ENCODE assay signal across 1 cellular context in the genomic region with DNA sequence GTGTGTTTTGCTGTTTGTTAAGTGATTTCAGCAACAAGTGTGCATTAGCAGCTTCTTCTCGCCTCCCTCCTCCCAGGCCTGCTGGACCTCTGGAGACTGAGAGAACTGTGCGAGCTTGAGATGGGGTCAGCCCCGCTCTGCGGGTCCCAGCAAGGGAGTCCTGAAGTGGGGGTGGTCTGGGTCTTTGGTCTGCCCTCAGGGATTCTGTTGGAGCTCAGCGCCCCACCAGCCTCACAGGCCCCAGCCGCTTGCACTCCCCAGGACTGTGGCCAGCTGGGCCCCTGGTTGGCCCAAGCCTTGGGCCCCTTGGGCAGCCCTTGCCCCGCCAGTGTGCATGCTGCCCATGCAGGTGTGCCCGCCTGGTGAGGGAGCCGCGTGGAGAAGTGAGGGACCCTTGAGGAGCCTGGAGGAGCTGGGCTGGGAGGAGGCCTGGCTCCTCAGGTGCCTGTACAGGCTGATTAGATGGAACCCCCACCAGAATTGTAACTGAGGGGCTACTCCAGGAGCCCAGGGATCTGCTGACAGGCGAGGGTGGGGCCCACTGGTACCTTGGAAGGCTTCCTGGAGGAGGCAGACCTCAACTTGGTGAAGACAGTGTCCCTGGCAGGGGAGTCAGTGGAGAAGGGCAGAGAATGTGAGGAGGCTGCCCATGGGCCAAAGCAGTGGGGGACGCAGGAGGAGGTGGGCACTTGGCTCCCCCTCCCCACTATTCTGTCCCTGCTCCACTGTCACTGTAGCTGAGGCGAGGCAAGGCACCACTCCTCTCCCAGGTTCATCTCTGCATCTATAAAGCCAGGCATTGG.
TF ChIP-seq lines count a peak whose summit lies in the region.

No MANE protein-coding gene starts in this region.

TF ChIP-seq in HepG2, 621 proteins besides CTCF, POLR2A, EP300 and RAD21 (continued from another document):
- TF ChIP-seq, protein P1, sequence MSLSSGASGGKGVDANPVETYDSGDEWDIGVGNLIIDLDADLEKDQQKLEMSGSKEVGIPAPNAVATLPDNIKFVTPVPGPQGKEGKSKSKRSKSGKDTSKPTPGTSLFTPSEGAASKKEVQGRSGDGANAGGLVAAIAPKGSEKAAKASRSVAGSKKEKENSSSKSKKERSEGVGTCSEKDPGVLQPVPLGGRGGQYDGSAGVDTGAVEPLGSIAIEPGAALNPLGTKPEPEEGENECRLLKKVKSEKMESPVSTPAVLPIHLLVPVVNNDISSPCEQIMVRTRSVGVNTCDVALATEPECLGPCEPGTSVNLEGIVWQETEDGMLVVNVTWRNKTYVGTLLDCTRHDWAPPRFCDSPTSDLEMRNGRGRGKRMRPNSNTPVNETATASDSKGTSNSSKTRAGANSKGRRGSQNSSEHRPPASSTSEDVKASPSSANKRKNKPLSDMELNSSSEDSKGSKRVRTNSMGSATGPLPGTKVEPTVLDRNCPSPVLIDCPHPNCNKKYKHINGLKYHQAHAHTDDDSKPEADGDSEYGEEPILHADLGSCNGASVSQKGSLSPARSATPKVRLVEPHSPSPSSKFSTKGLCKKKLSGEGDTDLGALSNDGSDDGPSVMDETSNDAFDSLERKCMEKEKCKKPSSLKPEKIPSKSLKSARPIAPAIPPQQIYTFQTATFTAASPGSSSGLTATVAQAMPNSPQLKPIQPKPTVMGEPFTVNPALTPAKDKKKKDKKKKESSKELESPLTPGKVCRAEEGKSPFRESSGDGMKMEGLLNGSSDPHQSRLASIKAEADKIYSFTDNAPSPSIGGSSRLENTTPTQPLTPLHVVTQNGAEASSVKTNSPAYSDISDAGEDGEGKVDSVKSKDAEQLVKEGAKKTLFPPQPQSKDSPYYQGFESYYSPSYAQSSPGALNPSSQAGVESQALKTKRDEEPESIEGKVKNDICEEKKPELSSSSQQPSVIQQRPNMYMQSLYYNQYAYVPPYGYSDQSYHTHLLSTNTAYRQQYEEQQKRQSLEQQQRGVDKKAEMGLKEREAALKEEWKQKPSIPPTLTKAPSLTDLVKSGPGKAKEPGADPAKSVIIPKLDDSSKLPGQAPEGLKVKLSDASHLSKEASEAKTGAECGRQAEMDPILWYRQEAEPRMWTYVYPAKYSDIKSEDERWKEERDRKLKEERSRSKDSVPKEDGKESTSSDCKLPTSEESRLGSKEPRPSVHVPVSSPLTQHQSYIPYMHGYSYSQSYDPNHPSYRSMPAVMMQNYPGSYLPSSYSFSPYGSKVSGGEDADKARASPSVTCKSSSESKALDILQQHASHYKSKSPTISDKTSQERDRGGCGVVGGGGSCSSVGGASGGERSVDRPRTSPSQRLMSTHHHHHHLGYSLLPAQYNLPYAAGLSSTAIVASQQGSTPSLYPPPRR (CRISPR knock-in tag; IDR thresholded peaks at IDR 0.05; ENCODE audit: borderline replicate concordance) = no peak
- TF ChIP-seq, protein P2, sequence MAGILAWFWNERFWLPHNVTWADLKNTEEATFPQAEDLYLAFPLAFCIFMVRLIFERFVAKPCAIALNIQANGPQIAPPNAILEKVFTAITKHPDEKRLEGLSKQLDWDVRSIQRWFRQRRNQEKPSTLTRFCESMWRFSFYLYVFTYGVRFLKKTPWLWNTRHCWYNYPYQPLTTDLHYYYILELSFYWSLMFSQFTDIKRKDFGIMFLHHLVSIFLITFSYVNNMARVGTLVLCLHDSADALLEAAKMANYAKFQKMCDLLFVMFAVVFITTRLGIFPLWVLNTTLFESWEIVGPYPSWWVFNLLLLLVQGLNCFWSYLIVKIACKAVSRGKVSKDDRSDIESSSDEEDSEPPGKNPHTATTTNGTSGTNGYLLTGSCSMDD (CRISPR knock-in tag; IDR thresholded peaks at IDR 0.05) = no peak
- no peak for TF ChIP-seq CBX2 (IDR thresholded peaks at IDR 0.05; ENCODE audit: low read depth, low read length)
- no peak for TF ChIP-seq CBX2 (CRISPR knock-in tag; IDR thresholded peaks at IDR 0.05; ENCODE audit: low read depth)
- TF ChIP-seq ZSCAN30 (CRISPR knock-in tag; IDR thresholded peaks at IDR 0.05) = no peak
- no peak for TF ChIP-seq NFE2L2 (IDR thresholded peaks at IDR 0.05; ENCODE audit: low read length)
